Comparison of ENCODE assay signal across 11 cellular contexts in the genomic region with DNA sequence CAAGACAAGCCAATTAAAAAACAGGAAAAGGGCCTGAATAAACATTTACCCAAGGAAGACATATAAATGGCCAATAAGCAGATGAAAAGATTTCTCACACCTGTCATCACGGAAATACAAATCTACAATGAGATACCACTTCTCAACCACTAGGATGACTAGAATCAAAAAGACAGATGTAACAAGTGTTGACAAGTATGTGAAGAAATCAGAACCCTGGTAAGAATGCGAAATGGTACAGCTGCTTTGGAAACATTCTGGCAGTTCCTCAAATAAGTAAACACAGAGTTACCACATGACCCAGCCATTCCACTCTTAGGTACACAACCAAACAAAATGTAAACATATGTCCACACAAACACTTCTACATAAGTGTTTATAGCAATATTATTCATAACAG. TPM values are rescaled to one million over a fixed set of nuclear protein-coding genes. Genes with fewer than 3 reads are reported as not detected.
DNase-seq lines count a peak whose midpoint lies in the region; ATAC-seq and TF ChIP-seq lines count a peak whose summit lies in the region.
"Had no signal": no experiment of that assay in that cellular context is flagged by ENCODE, and none has a peak within 500 bp of the region (broad histone marks: within the 10 kb centered on the region; RNA-seq: fewer than 3 reads in every experiment).

No MANE protein-coding gene starts in this region.

- POLR2A ChIA-PET in PC-3 (lab: Charles Lee; ENCODE audit: unreplicated experiment) = no interaction called here

- H2AFZ ChIP-seq in PC-3 (ENCODE audit: low read length) (no peak overlapping the region), osteoblast (ENCODE audit: low read length) (no peak overlapping the region)

- H3K9ac ChIP-seq in PC-3 (ENCODE audit: low read length) = no peak overlapping the region
- H3K9ac ChIP-seq: BLaER1 treated with 17β-estradiol and CSF1 and Interleukin-3, amounts not matched to agents 10 nM and 100 nM had no signal

- no peaks in the 10 kb centered on the region for H3K9me3 ChIP-seq in PC-3 (ENCODE audit: low read length)
- H3K9me3 ChIP-seq in osteoblast (ENCODE audit: low read depth, low read length) = no peaks in the 10 kb centered on the region
- no peaks in the 10 kb centered on the region for H3K9me3 ChIP-seq in vagina
- H3K9me3 ChIP-seq: BLaER1 treated with 17β-estradiol and CSF1 and Interleukin-3, amounts not matched to agents 10 nM and 100 nM had no signal

- no peaks in the 10 kb centered on the region for H3K27me3 Mint-ChIP-seq in type B pancreatic cell
- H3K27me3 Mint-ChIP-seq: T-cell had no signal

- intact Hi-C loops in Right ventricle myocardium superior (cut with DNase I) = no loop called here
- intact Hi-C loops in left cardiac atrium (cut with DNase I) = no loop called here
- intact Hi-C loops in PC-3 (cut with micrococcal nuclease) = no loop called here
- intact Hi-C loops in vagina (cut with DNase I) = no loop called here

- no peaks in the 10 kb centered on the region for H3F3A ChIP-seq in PC-3 (ENCODE audit: low read length, unreplicated experiment)

- CTCF ChIA-PET in PC-3 (lab: Charles Lee) = no interaction called here

- H3K4me3 Mint-ChIP-seq in type B pancreatic cell = no peak overlapping the region
- H3K4me3 Mint-ChIP-seq: T-cell had no signal

- H3K27ac Mint-ChIP-seq in type B pancreatic cell = no peak overlapping the region

- peaks cover 29% of the 10 kb centered on the region for H3K36me3 Mint-ChIP-seq in type B pancreatic cell

- H3K4me1 Mint-ChIP-seq in type B pancreatic cell (ENCODE audit: unreplicated experiment) = no peaks in the 10 kb centered on the region

- no peaks in the 10 kb centered on the region for H3K4me1 ChIP-seq in PC-3 (ENCODE audit: insufficient read depth, low read length)
- peaks cover 4% of the 10 kb centered on the region for H3K4me1 ChIP-seq in osteoblast (ENCODE audit: insufficient read depth, low read length)
- peaks cover 10% of the 10 kb centered on the region for H3K4me1 ChIP-seq in vagina

- DNase-seq in Right ventricle myocardium superior (no peak), left cardiac atrium (no peak), PC-3 (no peak), fibroblast of the conjunctiva (ENCODE audit: low read depth) (peak; percentile 6), type B pancreatic cell (ENCODE audit: extremely low spot score, unreplicated experiment) (no peak), osteoblast (ENCODE audit: insufficient read length, low spot score, missing footprints) (no peak), vagina (ENCODE audit: extremely low spot score in 2 of 2) (no peak)
- DNase-seq: anterior cingulate cortex, T-cell had no signal

- H4K20me1 ChIP-seq in PC-3 (ENCODE audit: low read length) (no peaks in the 10 kb centered on the region), osteoblast (ENCODE audit: insufficient read depth, low read length) (peaks cover 47% of the 10 kb centered on the region)

- no peak for TF ChIP-seq CTCF in PC-3 (conservative IDR thresholded peaks at IDR 0.05; ENCODE audit: low read depth, low read length)
- peak; percentile 47 for TF ChIP-seq CTCF in type B pancreatic cell (conservative IDR thresholded peaks at IDR 0.05)
- TF ChIP-seq CTCF in osteoblast (IDR thresholded peaks at IDR 0.05; ENCODE audit: extremely low read depth, low read depth, low read length) = no peak
- TF ChIP-seq CTCF in vagina (IDR thresholded peaks at IDR 0.05) = no peak

- no peaks in the 10 kb centered on the region for H3K9me2 ChIP-seq in PC-3 (replicated peaks; ENCODE audit: low read length)

- no peaks in the 10 kb centered on the region for H3K9me3 Mint-ChIP-seq in type B pancreatic cell
- H3K9me3 Mint-ChIP-seq: T-cell had no signal

- no TSS peak for BruUV-seq in PC-3 (replicated peaks; lab: Mats Ljungman, UMichigan)

- no peak for TF ChIP-seq POLR2A in vagina (IDR thresholded peaks at IDR 0.05)

- no peak overlapping the region for H3K27ac ChIP-seq in PC-3 (ENCODE audit: low read length)
- H3K27ac ChIP-seq in osteoblast (ENCODE audit: low read depth, low read length) = no peak overlapping the region
- no peak overlapping the region for H3K27ac ChIP-seq in vagina

- H3K4me2 ChIP-seq in PC-3 (ENCODE audit: low read length) (no peak overlapping the region), osteoblast (ENCODE audit: insufficient read depth, low read length) (no peak overlapping the region)
- H3K4me2 ChIP-seq: BLaER1 treated with 17β-estradiol and CSF1 and Interleukin-3, amounts not matched to agents 10 nM and 100 nM had no signal

- H3K4me3 ChIP-seq in PC-3 (ENCODE audit: low read length) (no peak overlapping the region), osteoblast (ENCODE audit: insufficient read depth, low read length) (no peak overlapping the region), vagina (no peak overlapping the region)
- H3K4me3 ChIP-seq: BLaER1 treated with 17β-estradiol and CSF1 and Interleukin-3, amounts not matched to agents 10 nM and 100 nM had no signal

- ATAC-seq in Right ventricle myocardium superior (ENCODE audit: poor library complexity) = peak; percentile 54
- ATAC-seq in left cardiac atrium = no peak
- ATAC-seq in PC-3 = peak; percentile 51
- no peak for ATAC-seq in HG03521 (IDR thresholded peaks at IDR 0.05; ENCODE audit: unreplicated experiment)
- ATAC-seq: T-cell had no signal

- H3K36me3 ChIP-seq in PC-3 (ENCODE audit: low read depth, low read length) (no peaks in the 10 kb centered on the region; the same call in 1 of the 2 replicates), osteoblast (ENCODE audit: insufficient read depth, low read length) (peaks cover 52% of the 10 kb centered on the region), vagina (peaks cover 0 to 15% of the 10 kb centered on the region in 2 donors)

- H3K79me2 ChIP-seq in PC-3 (ENCODE audit: low read length) (no peaks in the 10 kb centered on the region), osteoblast (ENCODE audit: insufficient read depth, low read length) (peaks cover 87% of the 10 kb centered on the region)

- H3K27me3 ChIP-seq in PC-3 (ENCODE audit: low read length) = no peaks in the 10 kb centered on the region
- H3K27me3 ChIP-seq in osteoblast (ENCODE audit: insufficient read depth, low read length) = no peaks in the 10 kb centered on the region
- H3K27me3 ChIP-seq in vagina = no peaks in the 10 kb centered on the region
- H3K27me3 ChIP-seq: BLaER1 treated with 17β-estradiol and CSF1 and Interleukin-3, amounts not matched to agents 10 nM and 100 nM had no signal

RNA-seq across cellular contexts. Expression of a gene that starts 32.5 kb away (rescaled TPM):
- total RNA-seq in Right ventricle myocardium superior = 1.0 TPM
- total RNA-seq in left cardiac atrium = 1 to 10 TPM; 1.1 to 1.3 TPM
- 0.36 TPM in 1 of 2 replicates, not detected in the other for total RNA-seq in PC-3 (2014; rRNA removed)
- total RNA-seq in type B pancreatic cell (ENCODE audit: low replicate concordance) = 2.5 and 2.9 TPM in 2 replicates
- total RNA-seq in osteoblast = under 0.01 and 0.29 TPM in 2 replicates
- 4.2 TPM for total RNA-seq in vagina

RNA-seq across cellular contexts. Expression of a gene that starts 39.5 kb away (rescaled TPM):
- 1,987 TPM for total RNA-seq in Right ventricle myocardium superior
- total RNA-seq in left cardiac atrium = 1,000 to 10,000 TPM; 1,029 to 1,106 TPM
- 190 and 198 TPM in 2 replicates for total RNA-seq in PC-3 (2014; rRNA removed)
- total RNA-seq in type B pancreatic cell (ENCODE audit: low replicate concordance) = 445 and 544 TPM in 2 replicates
- 76.0 and 94.6 TPM in 2 replicates for total RNA-seq in osteoblast
- 189 TPM for total RNA-seq in vagina

RNA-seq across cellular contexts. Expression of a gene that starts 39.7 kb away (rescaled TPM):
- total RNA-seq in Right ventricle myocardium superior (0.16 TPM), left cardiac atrium (under 1 TPM in 1 of 2 donors, not detected in 1; 0.65 TPM), PC-3 (2014; rRNA removed) (not detected in 2 replicates), type B pancreatic cell (ENCODE audit: low replicate concordance) (1.4 and 1.5 TPM in 2 replicates), osteoblast (0.29 and 0.36 TPM in 2 replicates), vagina (not detected)

RNA-seq across cellular contexts. Expression of a gene that starts 57.5 kb away (rescaled TPM):
- 26.8 TPM for total RNA-seq in Right ventricle myocardium superior
- 10 to 100 TPM; 33.3 to 58.1 TPM for total RNA-seq in left cardiac atrium
- 20.7 and 23.5 TPM in 2 replicates for total RNA-seq in PC-3 (2014; rRNA removed)
- 69.9 and 78.1 TPM in 2 replicates for total RNA-seq in type B pancreatic cell (ENCODE audit: low replicate concordance)
- total RNA-seq in osteoblast = 79.0 and 83.2 TPM in 2 replicates
- 79.1 TPM for total RNA-seq in vagina

Comparison
In these comparisons a context has a peak if more than half of its experiments do, and no peak if none do; other contexts are left out.
1. ATAC-seq: peak in Right ventricle myocardium superior (single experiment) and PC-3 (single experiment); none in left cardiac atrium (0 of 2) and HG03521 (single experiment).